ENCODE assay signal across 8 cellular contexts in genomic region chr22:31160328-31160978, GRCh38.
DNase-seq lines count a peak whose midpoint lies in the region; ATAC-seq and TF ChIP-seq lines count a peak whose summit lies in the region.

No MANE protein-coding gene starts in this region.

- H3K27ac ChIP-seq in epithelial cell of prostate: peak overlapping the region; percentile 63

- TF ChIP-seq CTCF in nephron progenitor cell (IDR thresholded peaks at IDR 0.05): no peak

- H3K4me1 Mint-ChIP-seq in T-helper 2 cell treated with Interferon-gamma antibody and Interleukin-4, amounts not matched to agents 5 μg/mL and 100 μg/mL, for 36 hours (ENCODE audit: low read depth): peaks cover 28% of the 10 kb centered on the region
- H3K4me1 Mint-ChIP-seq in nephron progenitor cell: peaks cover 29% of the 10 kb centered on the region

- peak overlapping the region; percentile 89 for H3K9ac ChIP-seq in ES-I3 (ENCODE audit: low read depth, low read length)

- peak; percentile 7 for DNase-seq in T-helper 2 cell treated with Interferon-gamma antibody and Interleukin-4, amounts not matched to agents 5 μg/mL and 100 μg/mL, for 36 hours (ENCODE audit: low spot score)
- DNase-seq in epithelial cell of prostate (ENCODE audit: low read depth, low spot score) (no peak), nephron progenitor cell (peak; percentile 20), AML-193 (lab: John Stamatoyannopoulos, UW) (no peak), NCI-H187 treated with DMSO at 0.1 percent for 48 hours (lab: John Stamatoyannopoulos, UW) (no peak)

- no peaks in the 10 kb centered on the region for H3K36me3 ChIP-seq in ES-I3 (ENCODE audit: insufficient read depth, low read length)

- ATAC-seq in HG02840 (IDR thresholded peaks at IDR 0.05; ENCODE audit: low FRiP score, unreplicated experiment) (peak; percentile 23), GM18870 (IDR thresholded peaks at IDR 0.05; ENCODE audit: unreplicated experiment) (no peak)

- peaks cover 5% of the 10 kb centered on the region for H3K27me3 Mint-ChIP-seq in T-helper 2 cell treated with Interferon-gamma antibody and Interleukin-4, amounts not matched to agents 5 μg/mL and 100 μg/mL, for 36 hours (ENCODE audit: low read depth)
- H3K27me3 Mint-ChIP-seq in nephron progenitor cell (ENCODE audit: low read depth, poor library complexity): peaks cover 42% of the 10 kb centered on the region

- peak overlapping the region; percentile 99 for H3K27ac Mint-ChIP-seq in T-helper 2 cell treated with Interferon-gamma antibody and Interleukin-4, amounts not matched to agents 5 μg/mL and 100 μg/mL, for 36 hours
- H3K27ac Mint-ChIP-seq in nephron progenitor cell: peak overlapping the region; percentile 50

- 0 out of 2 replicates have a peak, but pooled peaks cover 4% of the 10 kb centered on the region for H3K4me1 ChIP-seq in ES-I3 (ENCODE audit: insufficient read depth, low read length)

- H3K9me3 ChIP-seq in ES-I3 (ENCODE audit: control insufficient read depth, insufficient read depth, low read length): no peaks in the 10 kb centered on the region

- H3K9me3 Mint-ChIP-seq in T-helper 2 cell treated with Interferon-gamma antibody and Interleukin-4, amounts not matched to agents 5 μg/mL and 100 μg/mL, for 36 hours: no peaks in the 10 kb centered on the region
- peaks cover 5% of the 10 kb centered on the region for H3K9me3 Mint-ChIP-seq in nephron progenitor cell

- peak overlapping the region; percentile 99 for H3K4me3 Mint-ChIP-seq in T-helper 2 cell treated with Interferon-gamma antibody and Interleukin-4, amounts not matched to agents 5 μg/mL and 100 μg/mL, for 36 hours
- H3K4me3 Mint-ChIP-seq in nephron progenitor cell: peak overlapping the region; percentile 93

- H3K36me3 Mint-ChIP-seq in T-helper 2 cell treated with Interferon-gamma antibody and Interleukin-4, amounts not matched to agents 5 μg/mL and 100 μg/mL, for 36 hours (ENCODE audit: low read depth): peaks cover 7% of the 10 kb centered on the region
- peaks cover 15% of the 10 kb centered on the region for H3K36me3 Mint-ChIP-seq in nephron progenitor cell (ENCODE audit: low read depth)

Comparison
In these comparisons a context has a peak if more than half of its experiments do, and no peak if none do; other contexts are left out.
1. DNase-seq: peak in T-helper 2 cell treated with Interferon-gamma antibody and Interleukin-4, amounts not matched to agents 5 μg/mL and 100 μg/mL, for 36 hours (single experiment) and nephron progenitor cell (single experiment); none in epithelial cell of prostate (single experiment), AML-193 (0 of 2) and NCI-H187 treated with DMSO at 0.1 percent for 48 hours (single experiment).